In the genomic region with DNA sequence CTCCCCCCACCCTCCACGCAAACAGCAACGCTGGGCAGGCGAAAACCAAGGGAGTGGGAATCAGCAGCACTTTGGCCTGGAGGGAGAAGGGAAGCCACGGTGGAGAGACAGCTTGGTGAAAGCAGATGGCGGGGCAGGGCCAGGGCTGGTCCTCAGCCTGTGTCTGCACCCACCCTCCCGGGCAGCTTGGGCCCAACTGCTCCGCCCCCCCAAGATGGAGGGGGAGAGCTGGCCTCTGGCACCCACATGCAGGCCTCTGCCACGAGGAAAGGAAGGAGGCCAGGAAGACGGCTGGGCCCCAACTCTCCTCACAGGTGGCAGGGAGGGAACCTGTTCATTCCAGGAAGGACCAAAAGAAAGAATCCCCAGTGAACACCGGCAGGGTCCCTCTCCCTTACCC, we compare ENCODE assay signal across 12 cellular contexts. TPM values are rescaled to one million over a fixed set of nuclear protein-coding genes. Genes with fewer than 3 reads are reported as not detected.
DNase-seq lines count a peak whose midpoint lies in the region; ATAC-seq and TF ChIP-seq lines count a peak whose summit lies in the region.
"Had no signal": no experiment of that assay in that cellular context is flagged by ENCODE, and none has a peak within 500 bp of the region (broad histone marks: within the 10 kb centered on the region; RNA-seq: fewer than 3 reads in every experiment).

No MANE protein-coding gene starts in this region.

- H3K27ac Mint-ChIP-seq in activated CD8-positive, alpha-beta memory T cell treated with anti-CD3 and anti-CD28 coated beads, Interleukin-2, amount 10 ng/mL, durations not matched to agents 7 days and 5 days, result peak overlapping the region; percentile 57
- H3K27ac Mint-ChIP-seq in naive thymus-derived CD4-positive, alpha-beta T cell, result peak overlapping the region in 6 of 9 donors; percentile 16 to 73 (median 54)

- H3K9me3 Mint-ChIP-seq in activated CD8-positive, alpha-beta memory T cell treated with anti-CD3 and anti-CD28 coated beads, Interleukin-2, amount 10 ng/mL, durations not matched to agents 7 days and 5 days (ENCODE audit: low read depth), result no peaks in the 10 kb centered on the region
- no peaks in the 10 kb centered on the region for H3K9me3 Mint-ChIP-seq in naive thymus-derived CD4-positive, alpha-beta T cell

- no peak for DNase-seq in activated CD8-positive, alpha-beta memory T cell treated with anti-CD3 and anti-CD28 coated beads, Interleukin-2, amount 10 ng/mL, durations not matched to agents 7 days and 5 days
- no peak for DNase-seq in activated CD8-positive, alpha-beta memory T cell treated with anti-CD3 and anti-CD28 coated beads for 24 hours
- peak; percentile 66 for DNase-seq in cerebellum (ENCODE audit: low spot score)
- no peak for DNase-seq in naive thymus-derived CD4-positive, alpha-beta T cell
- no peak for DNase-seq in upper lobe of right lung
- no peak for DNase-seq in DMS53 (lab: John Stamatoyannopoulos, UW)
- no peak for DNase-seq in SJCRH30
- DNase-seq: activated CD4-positive, CD25-positive, alpha-beta regulatory T cell treated with anti-CD3 and anti-CD28 coated beads, Interleukin-2, amount 50 U/mL, for 72 hours; effector CD8-positive, alpha-beta T cell; NCI-H1436; nucleus accumbens had no signal

- no peak overlapping the region for H3K4me3 Mint-ChIP-seq in activated CD8-positive, alpha-beta memory T cell treated with anti-CD3 and anti-CD28 coated beads, Interleukin-2, amount 10 ng/mL, durations not matched to agents 7 days and 5 days
- no peak overlapping the region for H3K4me3 Mint-ChIP-seq in naive thymus-derived CD4-positive, alpha-beta T cell

- ATAC-seq in activated CD8-positive, alpha-beta memory T cell treated with anti-CD3 and anti-CD28 coated beads, Interleukin-2, amount 10 ng/mL, durations not matched to agents 7 days and 5 days, result no peak
- ATAC-seq in naive thymus-derived CD4-positive, alpha-beta T cell, result no peak
- ATAC-seq in upper lobe of right lung, result no peak
- no peak for ATAC-seq in GM18505 (IDR thresholded peaks at IDR 0.05; ENCODE audit: unreplicated experiment)

- H3K27me3 ChIP-seq in naive thymus-derived CD4-positive, alpha-beta T cell (ENCODE audit: control insufficient read depth in 2 of 2, insufficient read depth in 2 of 2, low read length in 2 of 2), result no peaks in the 10 kb centered on the region
- H3K27me3 ChIP-seq in upper lobe of right lung, result no peaks in the 10 kb centered on the region
- H3K27me3 ChIP-seq in SJCRH30, result no peaks in the 10 kb centered on the region

- peaks cover 18% of the 10 kb centered on the region for H3K4me1 Mint-ChIP-seq in activated CD8-positive, alpha-beta memory T cell treated with anti-CD3 and anti-CD28 coated beads, Interleukin-2, amount 10 ng/mL, durations not matched to agents 7 days and 5 days
- peaks cover 5 to 17% (median 6%) of the 10 kb centered on the region in 7 donors for H3K4me1 Mint-ChIP-seq in naive thymus-derived CD4-positive, alpha-beta T cell

- TF ChIP-seq CTCF in upper lobe of right lung (IDR thresholded peaks at IDR 0.05), result no peak

- no peaks in the 10 kb centered on the region for H3K9me3 ChIP-seq in naive thymus-derived CD4-positive, alpha-beta T cell (ENCODE audit: control insufficient read depth in 2 of 3, low read length in 3 of 3)
- H3K9me3 ChIP-seq in upper lobe of right lung (no peaks in the 10 kb centered on the region), SJCRH30 (replicated peaks) (no peaks in the 10 kb centered on the region)

- CTCF ChIA-PET in activated CD8-positive, alpha-beta memory T cell treated with anti-CD3 and anti-CD28 coated beads, Interleukin-2, amount 10 ng/mL, durations not matched to agents 7 days and 5 days (lab: Charles Lee), result interaction anchor here (1.5 kb wide), 1 partner anchor 167 kb away, joined by 5 read pairs; no protein-coding TSS in a partner anchor
- CTCF ChIA-PET in naive thymus-derived CD4-positive, alpha-beta T cell (lab: Charles Lee), result no interaction called here

- H3K36me3 Mint-ChIP-seq in activated CD8-positive, alpha-beta memory T cell treated with anti-CD3 and anti-CD28 coated beads, Interleukin-2, amount 10 ng/mL, durations not matched to agents 7 days and 5 days, result no peaks in the 10 kb centered on the region
- H3K36me3 Mint-ChIP-seq in naive thymus-derived CD4-positive, alpha-beta T cell, result peaks cover 0 to 8% (median 3%) of the 10 kb centered on the region in 5 donors

- intact Hi-C loops in naive thymus-derived CD4-positive, alpha-beta T cell (cut with micrococcal nuclease), result no loop called here
- intact Hi-C loops in upper lobe of right lung (cut with DNase I), result no loop called here

- H3K4me1 ChIP-seq in naive thymus-derived CD4-positive, alpha-beta T cell (ENCODE audit: control insufficient read depth in 2 of 2, insufficient read depth in 2 of 2, low read length in 2 of 2), result peaks cover 0 to 5% of the 10 kb centered on the region in 2 donors
- H3K4me1 ChIP-seq in upper lobe of right lung, result peaks cover 25% of the 10 kb centered on the region
- H3K4me1 ChIP-seq in SJCRH30, result peaks cover 15% of the 10 kb centered on the region

- H3K36me3 ChIP-seq in naive thymus-derived CD4-positive, alpha-beta T cell (ENCODE audit: control insufficient read depth in 2 of 3, insufficient read depth in 3 of 3, low read length in 3 of 3), result peaks cover 0 to 36% (median 4%) of the 10 kb centered on the region in 3 experiments
- H3K36me3 ChIP-seq in upper lobe of right lung, result peaks cover 18% of the 10 kb centered on the region
- no peaks in the 10 kb centered on the region for H3K36me3 ChIP-seq in SJCRH30

- H3K27me3 Mint-ChIP-seq in activated CD8-positive, alpha-beta memory T cell treated with anti-CD3 and anti-CD28 coated beads, Interleukin-2, amount 10 ng/mL, durations not matched to agents 7 days and 5 days, result no peaks in the 10 kb centered on the region
- no peaks in the 10 kb centered on the region for H3K27me3 Mint-ChIP-seq in naive thymus-derived CD4-positive, alpha-beta T cell

- TF ChIP-seq POLR2A in GM18505 (IDR thresholded peaks at IDR 0.05; ENCODE audit: borderline replicate concordance, extremely low read depth, insufficient read depth, insufficient read length), result no peak

- no peak overlapping the region for H3K4me3 ChIP-seq in naive thymus-derived CD4-positive, alpha-beta T cell (ENCODE audit: low read length)
- H3K4me3 ChIP-seq in upper lobe of right lung (no peak overlapping the region), SJCRH30 (no peak overlapping the region)

- no peak overlapping the region for H3K27ac ChIP-seq in naive thymus-derived CD4-positive, alpha-beta T cell (ENCODE audit: low read depth, low read length)
- H3K27ac ChIP-seq in upper lobe of right lung, result peak overlapping the region; percentile 78
- H3K27ac ChIP-seq in SJCRH30, result no peak overlapping the region

- POLR2A ChIA-PET in naive thymus-derived CD4-positive, alpha-beta T cell (lab: Charles Lee), result no interaction called here

RNA-seq across cellular contexts. Expression of gene MAFF, which starts 17.9 kb away (rescaled TPM):
- total RNA-seq in activated CD8-positive, alpha-beta memory T cell treated with anti-CD3 and anti-CD28 coated beads, Interleukin-2, amount 10 ng/mL, durations not matched to agents 7 days and 5 days, result 1 to 10 TPM; 6.6 to 7.8 TPM
- total RNA-seq in cerebellum, result 5.2 TPM
- 10 to 100 TPM in 2 of 5 experiments, 1 to 10 TPM in 3; 4.8 to 72.6 (median 5.5) TPM for total RNA-seq in naive thymus-derived CD4-positive, alpha-beta T cell
- polyA plus RNA-seq in naive thymus-derived CD4-positive, alpha-beta T cell, result 1 to 10 TPM; 1.6 to 2.3 TPM
- total RNA-seq in upper lobe of right lung, result 48.9 TPM
- 3.2 and 3.6 TPM in 2 replicates for total RNA-seq in SJCRH30 (2014; rRNA removed; shearing (Covaris generic))

RNA-seq across cellular contexts. Expression of gene PLA2G6, which starts 38.0 kb away (rescaled TPM):
- 10 to 100 TPM; 41.1 to 71.4 TPM for total RNA-seq in activated CD8-positive, alpha-beta memory T cell treated with anti-CD3 and anti-CD28 coated beads, Interleukin-2, amount 10 ng/mL, durations not matched to agents 7 days and 5 days
- 19.9 TPM for total RNA-seq in cerebellum
- total RNA-seq in naive thymus-derived CD4-positive, alpha-beta T cell, result 100 to 1,000 TPM in 3 of 5 experiments, 10 to 100 TPM in 2; 66.5 to 252 (median 105) TPM
- polyA plus RNA-seq in naive thymus-derived CD4-positive, alpha-beta T cell, result 1 to 10 TPM; 4.8 to 8.3 TPM
- 52.4 TPM for total RNA-seq in upper lobe of right lung
- total RNA-seq in SJCRH30 (2014; rRNA removed; shearing (Covaris generic)), result 3.9 and 5.4 TPM in 2 replicates

RNA-seq across cellular contexts. Expression of gene TMEM184B, which starts 53.2 kb away (rescaled TPM):
- 10 to 100 TPM; 29.8 to 35.5 TPM for total RNA-seq in activated CD8-positive, alpha-beta memory T cell treated with anti-CD3 and anti-CD28 coated beads, Interleukin-2, amount 10 ng/mL, durations not matched to agents 7 days and 5 days
- total RNA-seq in cerebellum (23.8 TPM), upper lobe of right lung (79.2 TPM)
- total RNA-seq in naive thymus-derived CD4-positive, alpha-beta T cell, result 10 to 100 TPM; 26.9 to 41.3 (median 35.0) TPM
- 10 to 100 TPM in 1 of 2 donors, 1 to 10 TPM in 1; 9.0 to 19.5 TPM for polyA plus RNA-seq in naive thymus-derived CD4-positive, alpha-beta T cell
- 16.9 and 18.7 TPM in 2 replicates for total RNA-seq in SJCRH30 (2014; rRNA removed; shearing (Covaris generic))
